ENCODE assay signal across 8 cellular contexts in genomic region chr10:130110236-130111114, GRCh38. TPM values are rescaled to one million over a fixed set of nuclear protein-coding genes. Genes with fewer than 3 reads are reported as not detected.
A peak's percentile ranks its signal among the peaks of the same experiment; 100 is the strongest.
DNase-seq lines count a peak whose midpoint lies in the region; ATAC-seq and TF ChIP-seq lines count a peak whose summit lies in the region.

Gene C10orf143 (minus strand): TSS chr10:130110830. CDS start chr10:130110772, 58 bp downstream.

- H3K4me3 ChIP-seq in PC-9 (peak within 1 kb of the TSS; percentile 65), muscle layer of duodenum (ENCODE audit: low read depth in 1 of 2, low read length in 2 of 2) (peak within 1 kb of the TSS; percentile 92 to 94)

- intact Hi-C loops in PC-9 (cut with micrococcal nuclease; ENCODE audit: unreplicated experiment), result loop anchor here (1.0 kb wide), 1 partner anchor 26 kb away; the partner anchor contains the start of gene GLRX3

- no peaks in the 10 kb centered on the region for H3K9me2 ChIP-seq in PC-9 (ENCODE audit: insufficient read depth)

- H3K36me3 ChIP-seq in PC-9 (ENCODE audit: low read depth), result no peaks in the 10 kb centered on the region
- H3K36me3 ChIP-seq in muscle layer of duodenum (ENCODE audit: control insufficient read depth in 1 of 2, insufficient read depth in 2 of 2, low read length in 2 of 2), result peaks cover 0 to 10% of the 10 kb centered on the region in 2 donors

- in situ Hi-C loops in KBM-7 (cut with MboI; ENCODE audit: low pct_unique_long_range_greater_than_20kb, low sequenced_read_pairs), result no loop called here

- H3K27me3 ChIP-seq in PC-9 (ENCODE audit: insufficient read depth, low read depth) (no peaks in the 10 kb centered on the region), muscle layer of duodenum (ENCODE audit: low read depth, low read length) (no peaks in the 10 kb centered on the region)

- no peak for TF ChIP-seq CTCF in PC-9 (conservative IDR thresholded peaks at IDR 0.05)

- H2AFZ ChIP-seq in PC-9, result peak within 1 kb of the TSS; percentile 84

- POLR2A ChIA-PET in PC-9 (lab: Charles Lee; ENCODE audit: unreplicated experiment), result interaction anchor here (0.6 to 1.3 kb wide), 4 partner anchors 25 to 71 kb away, joined by 3 to 5 read pairs (median 4); partner anchors contain the start of gene GLRX3

- no peaks in the 10 kb centered on the region for H3K9me3 ChIP-seq in PC-9 (ENCODE audit: insufficient read depth, low read depth)
- H3K9me3 ChIP-seq in muscle layer of duodenum (ENCODE audit: control insufficient read depth in 1 of 2, low read length in 2 of 2), result no peaks in the 10 kb centered on the region

- H3K27ac ChIP-seq in PC-9, result peak within 1 kb of the TSS; percentile 53; the same call in 1 of the 2 replicates
- H3K27ac ChIP-seq in muscle layer of duodenum (ENCODE audit: low read length), result peak within 1 kb of the TSS; percentile 95

- peak within 1 kb of the TSS; percentile 74 for H3K4me2 ChIP-seq in PC-9

- H3K79me2 ChIP-seq in PC-9 (ENCODE audit: low read depth), result no peaks in the 10 kb centered on the region

- no peaks in the 10 kb centered on the region for H3F3A ChIP-seq in PC-9 (ENCODE audit: insufficient read depth, low read depth)

- BruUV-seq in PC-9 (replicated peaks; lab: Mats Ljungman, UMichigan), result no TSS peak

- DNase-seq in DMS53 treated with DMSO at 0.1 percent for 48 hours (lab: John Stamatoyannopoulos, UW; ENCODE audit: unreplicated experiment), result peak; percentile 93
- DNase-seq in KBM-7, result peak; percentile 97
- DNase-seq in PC-9, result peak; percentile 67 to 93
- DNase-seq in activated T-cell treated with anti-CD3 and anti-CD28 coated beads, Interleukin-2, amount 50 U/mL, for 48 hours, result peak; percentile 99
- peak; percentile 98 for DNase-seq in stimulated activated CD8-positive, alpha-beta memory T cell treated with anti-CD3 and anti-CD28 coated beads, Interleukin-7, amount 100 ng/mL, for 24 hours (ENCODE audit: low read depth)

- no peaks in the 10 kb centered on the region for H3K4me1 ChIP-seq in PC-9 (replicated peaks; ENCODE audit: insufficient read depth)
- H3K4me1 ChIP-seq in muscle layer of duodenum (ENCODE audit: control insufficient read depth in 1 of 2, insufficient read depth in 2 of 2, low read length in 2 of 2), result peaks cover 6 to 22% of the 10 kb centered on the region in 2 donors

- ATAC-seq in GM21723 (IDR thresholded peaks at IDR 0.05; ENCODE audit: unreplicated experiment), result peak; percentile 83
- ATAC-seq in esophagus mucosa, result peak; percentile 96

- CTCF ChIA-PET in PC-9 (lab: Charles Lee), result interaction anchor here (0.7 to 1.2 kb wide), 2 partner anchors 26 to 28 kb away, joined by 3 to 4 read pairs; partner anchors contain the start of gene GLRX3

- H4K20me1 ChIP-seq in PC-9 (ENCODE audit: insufficient read depth), result no peaks in the 10 kb centered on the region

RNA-seq across cellular contexts. Expression of gene C10orf143, which starts in this region (rescaled TPM):
- total RNA-seq in PC-9 (2021), result 2.8 and 3.5 TPM in 2 replicates
- total RNA-seq in esophagus mucosa, result 3.3 TPM

Comparison
In these comparisons a context has a peak if more than half of its experiments do, and no peak if none do; other contexts are left out.
1. Peak in every context shown above with its lines: DNase-seq, ATAC-seq, H3K4me3 ChIP-seq and H3K27ac ChIP-seq.